ENCODE assay signal across 1 cellular context in the genomic region with DNA sequence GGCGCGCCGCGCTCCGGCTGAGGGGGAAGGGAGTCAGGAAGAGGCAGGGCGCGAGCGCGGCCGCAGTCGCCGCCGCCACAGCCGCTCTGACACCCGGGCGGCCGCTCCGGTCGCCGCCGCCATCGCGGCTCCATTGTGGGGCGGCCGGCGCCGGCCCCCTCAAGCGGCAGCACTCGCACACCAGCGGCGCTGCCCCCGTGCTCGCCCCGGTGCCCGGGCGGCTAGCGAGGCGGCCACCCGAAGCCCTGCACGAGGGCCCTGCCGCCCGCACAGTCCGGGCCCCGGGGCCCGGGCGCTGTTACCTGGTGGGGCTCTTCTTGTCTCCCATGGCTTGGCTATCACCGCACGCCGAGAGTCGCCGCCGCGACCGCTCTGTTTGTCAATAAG.
TF ChIP-seq lines count a peak whose summit lies in the region.

No MANE protein-coding gene starts in this region.

TF ChIP-seq in A549, 52 proteins besides CTCF, POLR2A, EP300 and RAD21 (continued from another document):
- TF ChIP-seq CBX8 (IDR thresholded peaks at IDR 0.05) (no peak), KDM5A (IDR thresholded peaks at IDR 0.05) (no peak), CHD4 (IDR thresholded peaks at IDR 0.05; ENCODE audit: borderline replicate concordance) (no peak), TP53 (CRISPR knock-in tag; IDR thresholded peaks at IDR 0.05) (no peak)
